In the genomic region with DNA sequence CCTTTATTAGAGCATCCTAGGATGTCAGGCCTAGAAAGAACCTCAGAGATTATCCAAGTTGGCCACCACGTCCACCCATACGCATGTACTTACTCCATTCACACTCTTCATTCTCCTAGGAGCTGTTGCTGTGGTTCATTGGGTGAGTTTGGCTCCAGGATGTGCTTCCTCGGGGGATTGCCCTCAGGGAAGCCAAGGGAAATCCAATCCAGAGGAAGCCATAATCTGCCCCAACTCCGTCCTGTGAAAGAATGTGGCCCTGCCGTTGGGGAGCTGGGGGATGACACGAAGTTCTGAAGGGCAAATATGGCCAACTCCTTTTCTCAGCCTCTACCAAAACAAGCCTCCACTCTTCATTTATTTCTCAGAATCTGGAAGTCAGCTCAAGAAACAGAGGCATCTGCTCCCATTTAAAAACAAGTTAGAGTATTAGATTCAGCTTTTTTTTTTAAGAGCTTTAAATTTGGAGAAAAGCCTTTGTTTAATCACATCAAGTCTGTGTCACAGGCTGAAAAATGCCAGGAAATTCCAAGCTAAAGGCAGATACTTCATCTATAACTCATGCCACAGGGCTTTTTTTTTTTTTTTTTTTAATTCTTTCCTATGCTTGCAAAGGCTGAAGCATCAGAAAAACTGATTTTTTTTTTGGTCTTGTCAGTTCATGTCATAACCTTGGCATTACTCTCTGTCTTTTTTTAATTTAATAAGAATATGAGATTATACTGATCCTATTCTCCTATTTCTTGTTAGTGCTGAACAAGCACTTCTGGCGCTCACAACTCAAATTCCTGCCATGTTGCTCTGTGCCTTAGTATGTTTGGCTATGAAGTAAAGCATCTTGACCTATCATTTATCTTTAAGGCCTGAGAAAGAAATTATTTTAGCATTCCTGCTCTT, we compare ENCODE assay signal across 1 cellular context.
TF ChIP-seq lines count a peak whose summit lies in the region.

No MANE protein-coding gene starts in this region.

TF ChIP-seq in IMR-90, 13 proteins besides CTCF, POLR2A, EP300 and RAD21:
- TF ChIP-seq MXI1 (IDR thresholded peaks at IDR 0.05; ENCODE audit: borderline replicate concordance, low read depth, low read length), result no peak
- TF ChIP-seq CHD1 (IDR thresholded peaks at IDR 0.05; ENCODE audit: low read depth, low read length), result no peak
- peak; percentile 76 for TF ChIP-seq MAFK (IDR thresholded peaks at IDR 0.05; ENCODE audit: low read depth, low read length)
